ENCODE assay signal across 1 cellular context in the genomic region with DNA sequence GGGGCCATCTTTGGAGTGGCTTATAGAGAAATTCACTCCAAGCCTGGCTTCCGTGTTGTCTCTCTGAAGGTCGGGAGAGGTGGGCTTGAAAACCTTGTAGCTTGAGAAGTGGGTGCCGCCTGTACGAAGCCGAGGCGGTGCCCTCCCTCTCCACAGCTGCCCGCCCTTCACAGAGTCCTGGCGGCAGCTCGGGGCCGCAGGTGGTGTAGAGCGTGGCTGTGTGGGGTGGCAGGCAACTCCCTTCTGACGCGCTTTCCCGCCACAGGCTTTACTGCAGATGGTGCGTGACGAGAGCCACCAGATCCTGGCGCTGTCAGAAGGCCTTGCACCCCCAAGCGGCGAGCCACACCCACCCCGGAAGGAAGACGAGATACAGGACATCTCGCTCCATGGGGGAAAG.
TF ChIP-seq lines count a peak whose summit lies in the region.

No MANE protein-coding gene starts in this region.

TF ChIP-seq in WTC11, 78 proteins besides CTCF, POLR2A, EP300 and RAD21 (continued from another document):
- TF ChIP-seq MYBL2 (CRISPR knock-in tag; IDR thresholded peaks at IDR 0.05), result no peak
